Comparison of ENCODE assay signal across 15 cellular contexts in the genomic region with DNA sequence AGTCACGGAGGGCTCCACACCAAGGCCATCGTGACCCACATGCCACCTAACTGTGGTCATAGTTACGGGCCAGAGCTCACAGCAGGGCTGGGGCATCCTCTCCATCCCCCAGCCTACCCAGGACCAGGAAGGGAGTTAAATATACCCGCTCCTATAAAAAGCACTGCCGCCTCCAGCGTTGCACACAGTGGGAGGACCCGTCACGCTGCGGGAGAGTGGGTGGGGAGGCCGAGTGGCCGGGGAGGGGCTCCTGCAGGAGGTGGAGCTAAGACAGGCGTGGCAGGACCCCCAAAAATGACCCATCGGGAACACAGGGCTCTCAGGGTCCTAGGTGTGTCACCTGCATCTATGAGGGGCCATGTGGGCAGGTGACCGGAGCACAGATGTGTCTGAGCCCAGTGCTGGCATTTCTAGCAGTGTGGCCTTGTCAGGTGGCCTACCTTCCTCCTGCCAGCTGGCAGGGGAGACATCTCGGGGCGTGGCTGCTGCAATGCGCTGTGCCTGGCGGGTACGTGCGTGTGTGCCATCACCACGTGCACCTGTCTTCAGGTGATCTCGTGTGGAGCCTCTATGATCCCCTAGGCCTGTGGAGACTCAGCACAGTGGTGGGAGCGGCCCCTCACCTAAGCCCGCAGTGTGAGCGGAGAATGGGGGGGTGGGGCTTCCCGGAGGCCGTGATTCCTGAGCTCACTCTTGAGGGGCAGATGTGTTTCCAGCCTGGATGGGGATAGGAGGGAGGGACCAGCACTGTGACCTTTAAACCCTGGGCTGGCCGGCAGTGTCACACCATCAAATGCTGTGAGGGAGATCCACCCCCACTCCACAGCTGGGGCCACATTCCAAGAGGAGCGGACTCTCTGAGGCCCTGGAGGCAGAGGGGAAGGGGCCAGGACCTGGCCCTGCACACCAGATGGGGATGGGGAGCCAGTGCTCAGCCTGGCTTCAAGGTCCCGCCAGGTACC. TPM values are rescaled to one million over a fixed set of nuclear protein-coding genes. Genes with fewer than 3 reads are reported as not detected.
A peak's percentile ranks its signal among the peaks of the same experiment; 100 is the strongest.
DNase-seq lines count a peak whose midpoint lies in the region; ATAC-seq and TF ChIP-seq lines count a peak whose summit lies in the region.
"Had no signal": no experiment of that assay in that cellular context is flagged by ENCODE, and none has a peak within 500 bp of the region (broad histone marks: within the 10 kb centered on the region; RNA-seq: fewer than 3 reads in every experiment).

No MANE protein-coding gene starts in this region.

- DNase-seq in HuH-7.5 (ENCODE audit: low spot score) (peak; percentile 68), neural crest cell (ENCODE audit: low read depth, low spot score) (no peak), cerebellar cortex (ENCODE audit: low spot score) (no peak)
- no peak for DNase-seq in activated CD8-positive, alpha-beta T cell treated with anti-CD3 and anti-CD28 coated beads for 36 hours
- DNase-seq: CD8-positive, alpha-beta T cell; H7; NCI-H1105; NCI-H1694 treated with DMSO at 0.1 percent for 48 hours; NCI-H446; NCI-H774 had no signal

- peaks cover 11% of the 10 kb centered on the region for H3K4me1 Mint-ChIP-seq in neural crest cell
- H3K4me1 Mint-ChIP-seq in activated CD8-positive, alpha-beta T cell treated with anti-CD3 and anti-CD28 coated beads for 36 hours (ENCODE audit: low read depth) = peaks cover 20% of the 10 kb centered on the region

- H3K36me3 ChIP-seq in BLaER1 treated with 17β-estradiol and CSF1 and Interleukin-3, amounts not matched to agents 10 nM and 100 nM = peaks cover 0 to 19% (median 0%) of the 10 kb centered on the region in 11 experiments; a peak in 4 of 22 replicates

- H3K4me1 ChIP-seq in BLaER1 treated with 17β-estradiol and CSF1 and Interleukin-3, amounts not matched to agents 10 nM and 100 nM = peaks cover 40 to 73% (median 67%) of the 10 kb centered on the region in 10 experiments

- peak overlapping the region in 2 of 11 experiments; percentile 29 to 37; a peak in 2 of 22 replicates for H3K9ac ChIP-seq in BLaER1 treated with 17β-estradiol and CSF1 and Interleukin-3, amounts not matched to agents 10 nM and 100 nM

- POLR2A ChIA-PET in activated CD8-positive, alpha-beta T cell treated with anti-CD3 and anti-CD28 coated beads for 36 hours (lab: Charles Lee) = interaction anchor here (0.6 to 4.7 kb wide), 6 partner anchors 22 to 92 kb away, joined by 3 to 30 read pairs (median 4); a partner anchor contains a TSS

- no peaks in the 10 kb centered on the region for H3K9me3 Mint-ChIP-seq in neural crest cell
- H3K9me3 Mint-ChIP-seq in activated CD8-positive, alpha-beta T cell treated with anti-CD3 and anti-CD28 coated beads for 36 hours = no peaks in the 10 kb centered on the region
- H3K9me3 Mint-ChIP-seq: CD8-positive, alpha-beta T cell had no signal

- peak overlapping the region; percentile 44 for H3K4me3 Mint-ChIP-seq in neural crest cell
- H3K4me3 Mint-ChIP-seq in activated CD8-positive, alpha-beta T cell treated with anti-CD3 and anti-CD28 coated beads for 36 hours = no peak overlapping the region
- H3K4me3 Mint-ChIP-seq: CD8-positive, alpha-beta T cell had no signal

- ATAC-seq in HG03354 (IDR thresholded peaks at IDR 0.05; ENCODE audit: poor library complexity, severe bottlenecking, unreplicated experiment) (no peak), GM19324 (IDR thresholded peaks at IDR 0.05; ENCODE audit: low FRiP score, unreplicated experiment) (no peak)
- ATAC-seq in activated CD8-positive, alpha-beta T cell treated with anti-CD3 and anti-CD28 coated beads for 36 hours = no peak
- ATAC-seq: CD8-positive, alpha-beta T cell; K562 had no signal

- no peaks in the 10 kb centered on the region for H3K9me3 ChIP-seq in BLaER1 treated with 17β-estradiol and CSF1 and Interleukin-3, amounts not matched to agents 10 nM and 100 nM (replicated peaks in 1 of 11)

- H3K36me3 Mint-ChIP-seq in neural crest cell (ENCODE audit: low read depth) = no peaks in the 10 kb centered on the region
- no peaks in the 10 kb centered on the region for H3K36me3 Mint-ChIP-seq in activated CD8-positive, alpha-beta T cell treated with anti-CD3 and anti-CD28 coated beads for 36 hours (ENCODE audit: low read depth)
- H3K36me3 Mint-ChIP-seq: CD8-positive, alpha-beta T cell had no signal

- no peak overlapping the region; a peak in 1 of 20 replicates for H3K4me3 ChIP-seq in BLaER1 treated with 17β-estradiol and CSF1 and Interleukin-3, amounts not matched to agents 10 nM and 100 nM
- H3K4me3 ChIP-seq: K562 had no signal

- peaks cover 31 to 73% (median 37%) of the 10 kb centered on the region in 11 experiments for H3K27me3 ChIP-seq in BLaER1 treated with 17β-estradiol and CSF1 and Interleukin-3, amounts not matched to agents 10 nM and 100 nM

- TF ChIP-seq CTCF in neural crest cell (conservative IDR thresholded peaks at IDR 0.05) = no peak
- no peak for TF ChIP-seq CTCF in activated CD8-positive, alpha-beta T cell treated with anti-CD3 and anti-CD28 coated beads for 36 hours (IDR thresholded peaks at IDR 0.05)

- CTCF ChIA-PET in activated CD8-positive, alpha-beta T cell treated with anti-CD3 and anti-CD28 coated beads for 36 hours (lab: Charles Lee) = interaction anchor here (3.6 kb wide), 1 partner anchor 26 kb away, joined by 21 read pairs; no protein-coding TSS in a partner anchor

- H3K4me2 ChIP-seq in BLaER1 treated with 17β-estradiol and CSF1 and Interleukin-3, amounts not matched to agents 10 nM and 100 nM = peak overlapping the region; percentile 98 to 100 (median 100); a peak in 21 of 22 replicates

- peaks cover 58 to 94% (median 80%) of the 10 kb centered on the region in 11 experiments; a peak in 21 of 22 replicates for H4K20me1 ChIP-seq in BLaER1 treated with 17β-estradiol and CSF1 and Interleukin-3, amounts not matched to agents 10 nM and 100 nM

- intact Hi-C loops in activated CD8-positive, alpha-beta T cell treated with anti-CD3 and anti-CD28 coated beads for 36 hours (cut with micrococcal nuclease) = no loop called here

- no peak overlapping the region for H3K27ac Mint-ChIP-seq in neural crest cell (ENCODE audit: unreplicated experiment)
- H3K27ac Mint-ChIP-seq in activated CD8-positive, alpha-beta T cell treated with anti-CD3 and anti-CD28 coated beads for 36 hours = no peak overlapping the region
- H3K27ac Mint-ChIP-seq: CD8-positive, alpha-beta T cell had no signal

- H3K27ac ChIP-seq in BLaER1 treated with 17β-estradiol and CSF1 and Interleukin-3, amounts not matched to agents 10 nM and 100 nM = no peak overlapping the region
- peak overlapping the region; percentile 62 for H3K27ac ChIP-seq in angular gyrus (ENCODE audit: low read depth, low read length)

- peaks cover 24% of the 10 kb centered on the region for H3K27me3 Mint-ChIP-seq in neural crest cell (ENCODE audit: low read depth)
- H3K27me3 Mint-ChIP-seq in activated CD8-positive, alpha-beta T cell treated with anti-CD3 and anti-CD28 coated beads for 36 hours = peaks cover 27% of the 10 kb centered on the region

RNA-seq across cellular contexts. Expression of a gene that starts 17.7 kb away (rescaled TPM):
- 192 and 203 TPM in 2 replicates for total RNA-seq in neural crest cell
- 10 to 100 TPM; 64.9 to 68.0 TPM for total RNA-seq in activated CD8-positive, alpha-beta T cell treated with anti-CD3 and anti-CD28 coated beads for 36 hours

RNA-seq across cellular contexts. Expression of a gene that starts 24.4 kb away (rescaled TPM):
- total RNA-seq in neural crest cell = 17.4 and 22.3 TPM in 2 replicates
- 100 to 1,000 TPM in 1 of 2 experiments, 10 to 100 TPM in 1; 94.5 to 102 TPM for total RNA-seq in activated CD8-positive, alpha-beta T cell treated with anti-CD3 and anti-CD28 coated beads for 36 hours

RNA-seq across cellular contexts. Expression of a gene that starts 36.5 kb away (rescaled TPM):
- not detected in 2 replicates for total RNA-seq in neural crest cell
- total RNA-seq in activated CD8-positive, alpha-beta T cell treated with anti-CD3 and anti-CD28 coated beads for 36 hours = not detected
- total RNA-seq: CD8-positive, alpha-beta T cell; H7 had no signal

RNA-seq across cellular contexts. Expression of a gene that starts 37.8 kb away (rescaled TPM):
- total RNA-seq in neural crest cell = 35.7 and 38.0 TPM in 2 replicates
- total RNA-seq in activated CD8-positive, alpha-beta T cell treated with anti-CD3 and anti-CD28 coated beads for 36 hours = 1 to 10 TPM; 5.7 to 9.0 TPM

RNA-seq across cellular contexts. Expression of a gene that starts 55.8 kb away (rescaled TPM):
- total RNA-seq in neural crest cell = 0.11 TPM in 1 of 2 replicates, not detected in the other
- total RNA-seq in activated CD8-positive, alpha-beta T cell treated with anti-CD3 and anti-CD28 coated beads for 36 hours = not detected
- total RNA-seq: H7, K562 had no signal
